In the genomic region with DNA sequence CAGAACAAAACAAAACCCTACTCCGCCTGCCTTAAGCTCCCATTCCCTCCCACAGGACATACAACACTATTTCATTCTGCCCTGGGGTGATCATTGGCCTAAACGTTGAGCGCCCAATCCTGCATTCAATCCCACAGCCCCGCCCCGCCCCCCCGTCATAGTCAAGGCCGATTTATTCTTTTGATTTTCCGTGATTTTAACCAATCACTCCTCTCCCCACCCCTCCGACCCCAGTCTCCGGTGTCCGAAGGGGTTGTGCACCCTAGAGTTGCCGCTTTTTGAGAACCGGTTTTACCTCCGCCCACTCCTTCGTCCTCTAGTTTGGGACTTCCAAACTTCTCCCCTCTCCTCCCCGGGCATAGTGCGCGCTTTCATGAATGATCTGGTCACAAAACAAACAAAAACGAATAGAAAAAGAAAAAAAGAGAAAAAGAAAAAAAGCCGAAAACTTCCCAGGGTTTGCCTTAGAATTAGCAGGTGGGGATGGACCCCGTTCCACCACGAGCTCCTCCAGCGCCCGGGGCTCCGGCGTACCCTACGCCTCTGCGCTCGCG, we compare ENCODE assay signal across 8 cellular contexts. TPM values are rescaled to one million over a fixed set of nuclear protein-coding genes. Genes with fewer than 3 reads are reported as not detected.
DNase-seq lines count a peak whose midpoint lies in the region; ATAC-seq, FAIRE-seq and TF ChIP-seq lines count a peak whose summit lies in the region.

No MANE protein-coding gene starts in this region.

- no peak overlapping the region for H3K14ac ChIP-seq in H9 (ENCODE audit: insufficient read depth, low read length)

- H3K27ac Mint-ChIP-seq in H9, result peak overlapping the region; percentile 59 to 85 (median 85); a peak in 5 of 7 replicates
- H3K27ac Mint-ChIP-seq in stimulated activated naive B cell treated with anti-CD40 and anti-IgM and Interleukin-4, amounts not matched to agents 10 μg/mL and 1 μg/mL and 100 μg/mL, for 72 hours, result peak overlapping the region; percentile 85

- peak overlapping the region; percentile 71 for H3K4me3 ChIP-seq in bronchial epithelial cell (ENCODE audit: low read depth, low read length)

- no peak overlapping the region for H4K91ac ChIP-seq in H9 (ENCODE audit: insufficient read length, low read depth, low read length)

- peak; percentile 7 to 35 for ATAC-seq in stimulated activated naive B cell treated with anti-CD40 and anti-IgM and Interleukin-4, amounts not matched to agents 10 μg/mL and 1 μg/mL and 100 μg/mL, for 72 hours (replicated peaks)
- ATAC-seq in GM18870 (IDR thresholded peaks at IDR 0.05; ENCODE audit: unreplicated experiment), result no peak

- H3K23me2 ChIP-seq in H9 (ENCODE audit: insufficient read length, low read depth, low read length, poor library complexity, severe bottlenecking), result peaks cover 10% of the 10 kb centered on the region

- DNase-seq in NCI-H82 (lab: John Stamatoyannopoulos, UW) (peak; percentile 48), NCI-H82 treated with DMSO at 0.1 percent for 48 hours (lab: John Stamatoyannopoulos, UW; ENCODE audit: unreplicated experiment) (no peak), H9 (peak; percentile 42), NCI-H2227 treated with DMSO at 0.1 percent for 48 hours (lab: John Stamatoyannopoulos, UW) (peak; percentile 35), bronchial epithelial cell (ENCODE audit: low read depth) (peak; percentile 26), islet precursor cell (peak; percentile 55)
- DNase-seq in stimulated activated naive B cell treated with anti-CD40 and anti-IgM and Interleukin-4, amounts not matched to agents 10 μg/mL and 1 μg/mL and 100 μg/mL, for 72 hours, result no peak

- no peak overlapping the region for H2BK5ac ChIP-seq in H9 (ENCODE audit: insufficient read length, low read length)

- FAIRE-seq in bronchial epithelial cell (lab: Jason Lieb, UNC), result no peak

- H3K27me3 ChIP-seq in H9 (ENCODE audit: insufficient read depth, low read length), result no peaks in the 10 kb centered on the region
- H3K27me3 ChIP-seq in bronchial epithelial cell (ENCODE audit: control insufficient read depth, insufficient read depth, low read length), result no peaks in the 10 kb centered on the region

- H3K9me3 Mint-ChIP-seq in H9, result peaks cover 63 to 73% of the 10 kb centered on the region in 2 experiments
- no peaks in the 10 kb centered on the region for H3K9me3 Mint-ChIP-seq in stimulated activated naive B cell treated with anti-CD40 and anti-IgM and Interleukin-4, amounts not matched to agents 10 μg/mL and 1 μg/mL and 100 μg/mL, for 72 hours

- peak overlapping the region; percentile 85 to 89 for H3K4me3 Mint-ChIP-seq in H9
- peak overlapping the region; percentile 87 to 97 for H3K4me3 Mint-ChIP-seq in stimulated activated naive B cell treated with anti-CD40 and anti-IgM and Interleukin-4, amounts not matched to agents 10 μg/mL and 1 μg/mL and 100 μg/mL, for 72 hours

- no peaks in the 10 kb centered on the region for H3K79me1 ChIP-seq in H9 (ENCODE audit: insufficient read depth, low read depth, low read length, poor library complexity, severe bottlenecking)

- H4K20me1 ChIP-seq in H9 (ENCODE audit: control insufficient read depth, insufficient read depth, insufficient read length), result no peaks in the 10 kb centered on the region

- H3K9ac ChIP-seq in H9 (ENCODE audit: extremely low read depth, insufficient read length, low read length), result peak overlapping the region; percentile 19

- H3K79me2 ChIP-seq in H9 (ENCODE audit: insufficient read depth, low read length), result no peaks in the 10 kb centered on the region

- WGBS in H9 (ENCODE audit: extremely low coverage, insufficient read length, low lambda C conversion rate), result no CpG with 5 or more reads among the region's 30 CpGs

- H3K18ac ChIP-seq in H9 (ENCODE audit: insufficient read length, low read depth, low read length), result no peak overlapping the region

- H3K4ac ChIP-seq in H9 (ENCODE audit: low read depth, low read length), result no peak overlapping the region

- H3K27me3 Mint-ChIP-seq in H9 (ENCODE audit: low read depth), result no peaks in the 10 kb centered on the region; the same call in 1 of the 2 replicates
- peaks cover 0 to 18% of the 10 kb centered on the region in 2 donors for H3K27me3 Mint-ChIP-seq in stimulated activated naive B cell treated with anti-CD40 and anti-IgM and Interleukin-4, amounts not matched to agents 10 μg/mL and 1 μg/mL and 100 μg/mL, for 72 hours

- H3K36me3 ChIP-seq in bronchial epithelial cell (ENCODE audit: control insufficient read depth, insufficient read depth, low read length), result no peaks in the 10 kb centered on the region

- H3T11ph ChIP-seq in H9 (ENCODE audit: low read length), result no peak overlapping the region

- H4K5ac ChIP-seq in H9 (ENCODE audit: insufficient read length, low read depth, low read length), result no peak overlapping the region

- no peak overlapping the region for H2AFZ ChIP-seq in H9 (ENCODE audit: low read length)

- TF ChIP-seq CTCF in H9 (conservative IDR thresholded peaks at IDR 0.05) (no peak), bronchial epithelial cell (IDR thresholded peaks at IDR 0.05; ENCODE audit: insufficient read depth, low read length, severe bottlenecking) (no peak)

- no peak overlapping the region for H3K56ac ChIP-seq in H9 (ENCODE audit: insufficient read length, low read depth, low read length)

- H2AK5ac ChIP-seq in H9 (ENCODE audit: insufficient read length, low read length), result no peak overlapping the region

- no peak overlapping the region for H2BK120ac ChIP-seq in H9 (ENCODE audit: low read depth, low read length, poor library complexity, severe bottlenecking)

- no peak overlapping the region for H2BK20ac ChIP-seq in H9 (ENCODE audit: low read depth, low read length, poor library complexity, severe bottlenecking)

- H4K8ac ChIP-seq in H9 (replicated peaks; ENCODE audit: insufficient read length, low read depth, low read length), result no peak overlapping the region

- peak overlapping the region; percentile 62 for H3K4me2 ChIP-seq in H9 (ENCODE audit: insufficient read depth, insufficient read length, low read length)

- H3K4me1 Mint-ChIP-seq in H9, result peaks cover 0 to 5% of the 10 kb centered on the region in 2 experiments; a peak in 1 of 4 replicates
- peaks cover 9 to 20% of the 10 kb centered on the region in 2 donors for H3K4me1 Mint-ChIP-seq in stimulated activated naive B cell treated with anti-CD40 and anti-IgM and Interleukin-4, amounts not matched to agents 10 μg/mL and 1 μg/mL and 100 μg/mL, for 72 hours

- no peaks in the 10 kb centered on the region for H3K4me1 ChIP-seq in H9 (ENCODE audit: insufficient read depth, low read length)

- H2BK12ac ChIP-seq in H9 (ENCODE audit: insufficient read length, low read depth, low read length), result no peak overlapping the region

- no peak overlapping the region for H3K27ac ChIP-seq in H9 (ENCODE audit: insufficient read length, low read depth, low read length)

- no peak overlapping the region for H3K23ac ChIP-seq in H9 (ENCODE audit: insufficient read length, low read depth, low read length)

- H2BK15ac ChIP-seq in H9 (ENCODE audit: low read depth, low read length), result no peak overlapping the region

- peaks cover 6 to 18% (median 13%) of the 10 kb centered on the region in 3 experiments for H3K36me3 Mint-ChIP-seq in H9 (ENCODE audit: insufficient read depth in 1 of 3, low read depth in 3 of 3)
- peaks cover 0 to 3% of the 10 kb centered on the region in 2 donors for H3K36me3 Mint-ChIP-seq in stimulated activated naive B cell treated with anti-CD40 and anti-IgM and Interleukin-4, amounts not matched to agents 10 μg/mL and 1 μg/mL and 100 μg/mL, for 72 hours

- peaks cover 16% of the 10 kb centered on the region for H3K9me3 ChIP-seq in H9 (ENCODE audit: control insufficient read depth, low read depth, low read length)

RNA-seq across cellular contexts. Expression of a gene that starts 0.4 kb away (rescaled TPM):
- 54.7 and 54.8 TPM in 2 replicates for total RNA-seq in H9 (2021)
- total RNA-seq in bronchial epithelial cell, result 18.4 and 23.7 TPM in 2 replicates

RNA-seq across cellular contexts. Expression of a gene that starts 8.7 kb away (rescaled TPM):
- total RNA-seq in H9 (2021) (30.3 and 30.4 TPM in 2 replicates), bronchial epithelial cell (48.9 and 55.5 TPM in 2 replicates)

RNA-seq across cellular contexts. Expression of a gene that starts 32.3 kb away (rescaled TPM):
- total RNA-seq in H9 (2021) (15.1 and 15.2 TPM in 2 replicates), bronchial epithelial cell (3.5 and 5.8 TPM in 2 replicates)

Comparison
In these comparisons a context has a peak if more than half of its experiments do, and no peak if none do; other contexts are left out.
1. DNase-seq: peak in NCI-H82 (single experiment), H9 (single experiment), NCI-H2227 treated with DMSO at 0.1 percent for 48 hours (single experiment), bronchial epithelial cell (single experiment) and islet precursor cell (single experiment); none in NCI-H82 treated with DMSO at 0.1 percent for 48 hours (single experiment) and stimulated activated naive B cell treated with anti-CD40 and anti-IgM and Interleukin-4, amounts not matched to agents 10 μg/mL and 1 μg/mL and 100 μg/mL, for 72 hours (single experiment).